7 cellular contexts compared by ENCODE assay signal in genomic region chr10:33006342-33006887, GRCh38. TPM values are rescaled to one million over a fixed set of nuclear protein-coding genes. Genes with fewer than 3 reads are reported as not detected.
DNase-seq lines count a peak whose midpoint lies in the region; ATAC-seq and TF ChIP-seq lines count a peak whose summit lies in the region.

No MANE protein-coding gene starts in this region.

- H3K4me3 Mint-ChIP-seq in activated B cell treated with CpG ODN at 0.5 μM for 24 hours, result peak overlapping the region; percentile 87
- H3K4me3 Mint-ChIP-seq in memory B cell, result peak overlapping the region; percentile 32

- intact Hi-C loops in activated B cell treated with CpG ODN at 0.5 μM for 24 hours (cut with micrococcal nuclease), result loop anchor here (5.0 kb wide), 2 partner anchors 629 to 949 kb away; partner anchors contain the start of gene KIF5B

- POLR2A ChIA-PET in activated B cell treated with CpG ODN at 0.5 μM for 24 hours (lab: Charles Lee), result interaction anchor here (0.6 kb wide), 1 partner anchor 18 kb away, joined by 3 read pairs; no protein-coding TSS in a partner anchor

- no peak for TF ChIP-seq POLR2A in suprapubic skin (IDR thresholded peaks at IDR 0.05)

- H3K4me3 ChIP-seq in HUES6 (ENCODE audit: low read depth, low read length) (no peak overlapping the region), suprapubic skin (no peak overlapping the region)

- ATAC-seq in activated B cell treated with CpG ODN at 0.5 μM for 24 hours (ENCODE audit: low read depth) (no peak), memory B cell (ENCODE audit: low read depth) (no peak), HG03097 (IDR thresholded peaks at IDR 0.05; ENCODE audit: low FRiP score, unreplicated experiment) (no peak)

- H3K27ac ChIP-seq in HUES6 (ENCODE audit: low read depth, low read length) (peak overlapping the region; percentile 85; the same call in 1 of the 2 replicates), suprapubic skin (peak overlapping the region; percentile 86)

- H3K27me3 ChIP-seq in HUES6 (ENCODE audit: control insufficient read depth, insufficient read depth, low read length) (no peaks in the 10 kb centered on the region), suprapubic skin (no peaks in the 10 kb centered on the region)

- H3K36me3 ChIP-seq in HUES6 (ENCODE audit: control insufficient read depth, insufficient read depth, low read length), result no peaks in the 10 kb centered on the region
- H3K36me3 ChIP-seq in suprapubic skin, result no peaks in the 10 kb centered on the region

- no peaks in the 10 kb centered on the region for H3K9me3 ChIP-seq in HUES6 (ENCODE audit: control insufficient read depth, insufficient read depth, low read depth, low read length)
- H3K9me3 ChIP-seq in suprapubic skin, result no peaks in the 10 kb centered on the region

- DNase-seq in activated B cell treated with CpG ODN at 0.5 μM for 24 hours (no peak), memory B cell (ENCODE audit: low spot score in 2 of 2) (no peak), suprapubic skin (ENCODE audit: low spot score in 2 of 2) (no peak), ureter (ENCODE audit: low spot score) (no peak)
- DNase-seq in activated CD4-positive, CD25-positive, alpha-beta regulatory T cell (lab: John Stamatoyannopoulos, UW), result no peak

- H3K4me1 Mint-ChIP-seq in activated B cell treated with CpG ODN at 0.5 μM for 24 hours, result peaks cover 40% of the 10 kb centered on the region
- H3K4me1 Mint-ChIP-seq in memory B cell, result peaks cover 38% of the 10 kb centered on the region

- no peak for TF ChIP-seq EP300 in suprapubic skin (IDR thresholded peaks at IDR 0.05)

- H3K36me3 Mint-ChIP-seq in activated B cell treated with CpG ODN at 0.5 μM for 24 hours (ENCODE audit: low read depth) (no peaks in the 10 kb centered on the region), memory B cell (peaks cover 5% of the 10 kb centered on the region)

- WGBS in suprapubic skin, result 76% methylated on average over 11 of the region's 11 CpGs

- no peak for TF ChIP-seq CTCF in activated B cell treated with CpG ODN at 0.5 μM for 24 hours (IDR thresholded peaks at IDR 0.05)
- no peak for TF ChIP-seq CTCF in suprapubic skin (IDR thresholded peaks at IDR 0.05)

- H3K4me1 ChIP-seq in HUES6 (ENCODE audit: control insufficient read depth, insufficient read depth, low read length), result peaks cover 34% of the 10 kb centered on the region
- H3K4me1 ChIP-seq in suprapubic skin, result peaks cover 48% of the 10 kb centered on the region

- H3K9me3 Mint-ChIP-seq in activated B cell treated with CpG ODN at 0.5 μM for 24 hours, result no peaks in the 10 kb centered on the region
- H3K9me3 Mint-ChIP-seq in memory B cell, result no peaks in the 10 kb centered on the region

- H3K9ac ChIP-seq in HUES6 (ENCODE audit: low read length), result no peak overlapping the region

- CTCF ChIA-PET in activated B cell treated with CpG ODN at 0.5 μM for 24 hours (lab: Charles Lee), result interaction anchor here (1.0 kb wide), 1 partner anchor 211 kb away, joined by 3 read pairs; no protein-coding TSS in a partner anchor

- no peak overlapping the region for H3K27ac Mint-ChIP-seq in activated B cell treated with CpG ODN at 0.5 μM for 24 hours
- peak overlapping the region; percentile 78 for H3K27ac Mint-ChIP-seq in memory B cell

- H3K27me3 Mint-ChIP-seq in activated B cell treated with CpG ODN at 0.5 μM for 24 hours (peaks cover 6% of the 10 kb centered on the region), memory B cell (no peaks in the 10 kb centered on the region)

RNA-seq across cellular contexts. Expression of gene ITGB1, which starts 48.4 kb away (rescaled TPM):
- total RNA-seq in activated B cell treated with CpG ODN at 0.5 μM for 24 hours, result 80.3 and 87.4 TPM in 2 replicates
- total RNA-seq in suprapubic skin, result 100 to 1,000 TPM; 167 to 261 (median 218) TPM
- 349 TPM for total RNA-seq in ureter
